In genomic region chr7:148503900-148504487, GRCh38 we compare ENCODE assay signal across 8 cellular contexts.
DNase-seq lines count a peak whose midpoint lies in the region; ATAC-seq and TF ChIP-seq lines count a peak whose summit lies in the region.

No MANE protein-coding gene starts in this region.

- H3K9me3 ChIP-seq in upper lobe of right lung: no peaks in the 10 kb centered on the region

- H3K9me3 Mint-ChIP-seq in immature natural killer cell: no peaks in the 10 kb centered on the region
- no peaks in the 10 kb centered on the region for H3K9me3 Mint-ChIP-seq in activated CD4-positive, alpha-beta memory T cell treated with anti-CD3 and anti-CD28 coated beads for 36 hours

- H3K36me3 Mint-ChIP-seq in immature natural killer cell: no peaks in the 10 kb centered on the region
- no peaks in the 10 kb centered on the region for H3K36me3 Mint-ChIP-seq in activated CD4-positive, alpha-beta memory T cell treated with anti-CD3 and anti-CD28 coated beads for 36 hours

- H3K4me3 Mint-ChIP-seq in immature natural killer cell: no peak overlapping the region
- H3K4me3 Mint-ChIP-seq in activated CD4-positive, alpha-beta memory T cell treated with anti-CD3 and anti-CD28 coated beads for 36 hours: no peak overlapping the region

- H3K27me3 ChIP-seq in upper lobe of right lung: peaks cover 21% of the 10 kb centered on the region

- DNase-seq in EH (ENCODE audit: low read depth) (peak; percentile 39), LNCaP clone FGC (ENCODE audit: low read depth) (no peak), immature natural killer cell (peak; percentile 32 to 48 (median 41)), upper lobe of right lung (no peak)
- DNase-seq in activated CD4-positive, alpha-beta memory T cell treated with anti-CD3 and anti-CD28 coated beads for 36 hours: no peak

- intact Hi-C loops in upper lobe of right lung (cut with DNase I): no loop called here
- intact Hi-C loops in activated CD4-positive, alpha-beta memory T cell treated with anti-CD3 and anti-CD28 coated beads for 36 hours (cut with micrococcal nuclease): no loop called here

- H3K4me1 Mint-ChIP-seq in immature natural killer cell: no peaks in the 10 kb centered on the region
- H3K4me1 Mint-ChIP-seq in activated CD4-positive, alpha-beta memory T cell treated with anti-CD3 and anti-CD28 coated beads for 36 hours (ENCODE audit: low read depth): peaks cover 29% of the 10 kb centered on the region

- H3K4me1 ChIP-seq in upper lobe of right lung: no peaks in the 10 kb centered on the region

- H3K4me3 ChIP-seq in LNCaP clone FGC (ENCODE audit: low read depth, low read length): no peak overlapping the region
- H3K4me3 ChIP-seq in upper lobe of right lung: no peak overlapping the region

- H3K36me3 ChIP-seq in upper lobe of right lung: no peaks in the 10 kb centered on the region

- H3K27ac Mint-ChIP-seq in immature natural killer cell: no peak overlapping the region
- no peak overlapping the region for H3K27ac Mint-ChIP-seq in activated CD4-positive, alpha-beta memory T cell treated with anti-CD3 and anti-CD28 coated beads for 36 hours

- POLR2A ChIA-PET in activated CD4-positive, alpha-beta memory T cell treated with anti-CD3 and anti-CD28 coated beads for 36 hours (lab: Charles Lee): no interaction called here

- H3K27me3 Mint-ChIP-seq in immature natural killer cell (ENCODE audit: low read depth in 3 of 3): peaks cover 7 to 18% (median 7%) of the 10 kb centered on the region in 3 donors
- H3K27me3 Mint-ChIP-seq in activated CD4-positive, alpha-beta memory T cell treated with anti-CD3 and anti-CD28 coated beads for 36 hours: peaks cover 28% of the 10 kb centered on the region

- CTCF ChIA-PET in activated CD4-positive, alpha-beta memory T cell treated with anti-CD3 and anti-CD28 coated beads for 36 hours (lab: Charles Lee): interaction anchor here (1.1 to 7.9 kb wide), 7 partner anchors 23 to 467 kb away, joined by 4 to 75 read pairs (median 6); no protein-coding TSS in a partner anchor

- H3K27ac ChIP-seq in VCaP: no peak overlapping the region
- H3K27ac ChIP-seq in upper lobe of right lung: no peak overlapping the region

- peak; percentile 84 for TF ChIP-seq CTCF in LNCaP clone FGC (IDR thresholded peaks at IDR 0.05; ENCODE audit: control insufficient read depth, extremely low read depth, insufficient read depth)
- peak; percentile 91 for TF ChIP-seq CTCF in VCaP (conservative IDR thresholded peaks at IDR 0.05)
- TF ChIP-seq CTCF in upper lobe of right lung (IDR thresholded peaks at IDR 0.05): peak; percentile 78

- no peak for ATAC-seq in upper lobe of right lung
- ATAC-seq in GM18502 (IDR thresholded peaks at IDR 0.05; ENCODE audit: poor library complexity, unreplicated experiment): no peak
- ATAC-seq in HG02970 (IDR thresholded peaks at IDR 0.05; ENCODE audit: low FRiP score, unreplicated experiment): no peak

Comparison
In these comparisons a context has a peak if more than half of its experiments do, and no peak if none do; other contexts are left out.
1. DNase-seq: peak in EH (single experiment) and immature natural killer cell (3 of 3); none in LNCaP clone FGC (single experiment), upper lobe of right lung (single experiment) and activated CD4-positive, alpha-beta memory T cell treated with anti-CD3 and anti-CD28 coated beads for 36 hours (single experiment).
2. Peak in every context shown above with its lines, with median percentiles within 50 percentile points of each other: CTCF ChIP-seq.